ENCODE assay signal across 9 cellular contexts in the genomic region with DNA sequence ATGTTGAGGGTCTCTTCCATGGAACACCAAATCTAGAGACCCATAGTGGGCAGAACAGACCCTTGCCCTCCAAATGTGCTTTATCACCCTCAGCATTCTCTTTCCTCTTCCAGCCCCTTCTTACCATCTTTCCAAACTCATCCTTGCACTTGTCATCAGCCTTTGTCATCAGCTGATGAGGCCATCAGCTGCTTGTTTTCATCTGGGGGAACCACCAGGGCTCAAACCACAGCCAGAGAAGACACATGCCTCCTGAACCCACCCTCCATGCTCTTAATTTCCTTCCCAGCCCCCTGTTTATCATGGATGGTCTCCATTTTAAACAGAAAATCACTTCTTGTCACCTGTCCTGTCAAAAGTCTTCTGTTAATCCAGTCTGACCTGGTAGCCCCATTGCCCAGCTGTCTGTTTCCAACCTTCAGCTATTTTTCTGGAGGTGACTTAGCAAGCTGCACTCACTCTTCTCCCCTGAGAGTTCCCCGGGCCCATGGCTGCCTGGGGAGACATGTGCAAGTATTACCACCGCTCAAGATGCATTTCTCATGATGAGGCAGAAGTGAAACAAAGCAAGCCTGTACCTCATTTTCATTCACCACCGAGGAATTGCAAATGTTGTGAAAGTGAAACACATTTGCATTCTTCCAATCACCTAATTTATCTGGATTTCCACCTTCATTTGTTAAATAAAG. TPM values are rescaled to one million over a fixed set of nuclear protein-coding genes. Genes with fewer than 3 reads are reported as not detected.
DNase-seq lines count a peak whose midpoint lies in the region; ATAC-seq lines count a peak whose summit lies in the region.
"Had no signal": no experiment of that assay in that cellular context is flagged by ENCODE, and none has a peak within 500 bp of the region (broad histone marks: within the 10 kb centered on the region; RNA-seq: fewer than 3 reads in every experiment).

No MANE protein-coding gene starts in this region.

- DNase-seq in activated CD4-positive, CD25-positive, alpha-beta regulatory T cell (lab: John Stamatoyannopoulos, UW) = no peak
- DNase-seq in naive B cell (peak; percentile 54), NCI-H1436 treated with DMSO at 0.1 percent for 48 hours (lab: John Stamatoyannopoulos, UW) (no peak), inferior parietal cortex (ENCODE audit: extremely low spot score) (no peak), G401 (ENCODE audit: low spot score) (no peak)
- DNase-seq: cortex of kidney had no signal

- H3K4me3 Mint-ChIP-seq in naive B cell = peak overlapping the region in 3 of 8 donors; percentile 1 to 30 (median 23)

- no peaks in the 10 kb centered on the region for H3K36me3 Mint-ChIP-seq in naive B cell

- ATAC-seq in activated CD4-positive, CD25-positive, alpha-beta regulatory T cell treated with anti-CD3 and anti-CD28 coated beads, Interleukin-2, amount 50 U/mL, for 24 hours = peak; percentile 44 to 51
- ATAC-seq in GM21786 (IDR thresholded peaks at IDR 0.05; ENCODE audit: unreplicated experiment) = peak; percentile 99
- ATAC-seq in HG03575 (IDR thresholded peaks at IDR 0.05; ENCODE audit: extremely low read depth, insufficient number of reproducible peaks, low FRiP score, unreplicated experiment) = peak; percentile 96
- ATAC-seq in naive B cell (ENCODE audit: low read depth in 2 of 2) = peak; percentile 99 to 100

- H3K27me3 Mint-ChIP-seq in naive B cell = peaks cover 0 to 9% (median 0%) of the 10 kb centered on the region in 3 donors

- H3K4me1 Mint-ChIP-seq in naive B cell = peaks cover 8 to 18% (median 10%) of the 10 kb centered on the region in 3 donors

- in situ Hi-C loops in G401 (cut with HindIII; ENCODE audit: low sequenced_read_pairs) = no loop called here

- H3K9me3 Mint-ChIP-seq in naive B cell = no peaks in the 10 kb centered on the region

- H3K27ac Mint-ChIP-seq in naive B cell = peak overlapping the region; percentile 13 to 92 (median 52)

RNA-seq across cellular contexts. Expression of a gene that starts 14.7 kb away (rescaled TPM):
- not detected for polyA plus RNA-seq in naive B cell (ENCODE audit: low read depth in 6 of 6)
- 21.8 and 26.1 TPM in 2 replicates for total RNA-seq in G401 (2014; rRNA removed; shearing (Covaris generic))

Comparison
In these comparisons a context has a peak if more than half of its experiments do, and no peak if none do; other contexts are left out.
1. ATAC-seq: peak in every context shown above with its lines; median percentile 100 in naive B cell; 99 in GM21786; 96 in HG03575; 48 in activated CD4-positive, CD25-positive, alpha-beta regulatory T cell treated with anti-CD3 and anti-CD28 coated beads, Interleukin-2, amount 50 U/mL, for 24 hours.